Comparison of ENCODE assay signal across 19 cellular contexts in genomic region chr21:25835397-25835796, GRCh38.
"Had no signal": no experiment of that assay in that cellular context is flagged by ENCODE, and none has a peak within 500 bp of the region (broad histone marks: within the 10 kb centered on the region; RNA-seq: fewer than 3 reads in every experiment).

No MANE protein-coding gene starts in this region.

- H3K4me3 Mint-ChIP-seq: activated naive CD8-positive, alpha-beta T cell; activated T-cell treated with anti-CD3 and anti-CD28 coated beads, Interleukin-2, amount 50 U/mL, for 24 hours; neural crest cell had no signal

- H3K4me3 ChIP-seq: colonic mucosa, dorsolateral prefrontal cortex, left lung, ovary, prostate gland, tibial artery had no signal

- DNase-seq: activated CD4-positive, alpha-beta T cell treated with anti-CD3 and anti-CD28 coated beads for 1 hour; activated CD4-positive, alpha-beta T cell treated with anti-CD3 and anti-CD28 coated beads, Interleukin-2, amount 50 U/mL, for 1 hour; activated naive CD4-positive, alpha-beta T cell; activated T-cell treated with anti-CD3 and anti-CD28 coated beads, Interleukin-2, amount 50 U/mL, for 24 hours; amniotic stem cell; colonic mucosa; dorsolateral prefrontal cortex; foreskin fibroblast; left lung; ovary; stimulated activated CD4-positive, alpha-beta T cell treated with anti-CD3 and anti-CD28 coated beads, Interleukin-12 subunit alpha, Interleukin-12 subunit beta, amount 100 ng/mL, for 4 hours; stimulated activated CD4-positive, alpha-beta T cell treated with anti-CD3 and anti-CD28 coated beads, Interleukin-4, amount 100 ng/mL, for 4 hours; stimulated activated naive CD8-positive, alpha-beta T cell treated with anti-CD3 and anti-CD28 coated beads, Interleukin-15, Interleukin-2, amounts not matched to agents 100 U/mL and 50 U/mL, for 24 hours; T-helper 9 cell; tibial artery had no signal

- H3K27ac ChIP-seq: colonic mucosa, dorsolateral prefrontal cortex, left lung, ovary, prostate gland, tibial artery had no signal

- H3K27me3 ChIP-seq: colonic mucosa, dorsolateral prefrontal cortex, left lung, ovary, tibial artery had no signal

- H3K9me3 ChIP-seq: colonic mucosa, ovary, prostate gland had no signal

- H3K4me1 ChIP-seq: colonic mucosa, left lung, prostate gland, tibial artery had no signal

- ATAC-seq: left lung; stimulated activated naive CD8-positive, alpha-beta T cell treated with anti-CD3 and anti-CD28 coated beads, Interleukin-15, Interleukin-2, amounts not matched to agents 100 U/mL and 50 U/mL, for 24 hours had no signal

- H3K36me3 ChIP-seq: colonic mucosa, left lung, ovary, prostate gland, tibial artery had no signal

- H3K27ac Mint-ChIP-seq: activated naive CD8-positive, alpha-beta T cell; activated T-cell treated with anti-CD3 and anti-CD28 coated beads, Interleukin-2, amount 50 U/mL, for 24 hours; activated T-helper 2 cell treated with anti-CD3 and anti-CD28 coated beads, Interferon-gamma antibody, Interleukin-2, Interleukin-4, amounts not matched to agents 10 μg/mL and 5 μg/mL and 100 μg/mL, durations not matched to agents 14 hours and 24 hours and 36 hours had no signal
